Comparison of ENCODE assay signal across 28 cellular contexts in genomic region chr16:88015806-88016140, GRCh38.
"Had no signal": no experiment of that assay in that cellular context is flagged by ENCODE, and none has a peak within 500 bp of the region (broad histone marks: within the 10 kb centered on the region; RNA-seq: fewer than 3 reads in every experiment).

No MANE protein-coding gene starts in this region.

- ATAC-seq: activated CD4-positive, alpha-beta T cell treated with anti-CD3 and anti-CD28 coated beads for 36 hours; activated naive CD4-positive, alpha-beta T cell treated with anti-CD3 and anti-CD28 coated beads, Interleukin-2, amount 50 U/mL, for 72 hours; activated naive CD8-positive, alpha-beta T cell treated with anti-CD3 and anti-CD28 coated beads, Interleukin-2, amount 50 U/mL, for 24 hours; activated T-cell treated with anti-CD3 and anti-CD28 coated beads, Interleukin-2, amount 50 U/mL, for 72 hours; body of pancreas; Panc1; Right ventricle myocardium inferior; T-cell had no signal

- H3K27ac ChIP-seq: ascending aorta, body of pancreas, SK-N-MC, VCaP had no signal

- H3K9me3 ChIP-seq: ascending aorta, body of pancreas had no signal

- H3K27me3 Mint-ChIP-seq: activated CD4-positive, alpha-beta memory T cell treated with anti-CD3 and anti-CD28 coated beads, Interleukin-2, amount 10 ng/mL, durations not matched to agents 7 days and 5 days; activated CD4-positive, alpha-beta T cell treated with anti-CD3 and anti-CD28 coated beads for 36 hours; activated naive CD8-positive, alpha-beta T cell treated with anti-CD3 and anti-CD28 coated beads, Interleukin-2, amount 50 U/mL, for 24 hours; T-cell had no signal

- H3K4me3 ChIP-seq: ascending aorta, body of pancreas, SK-N-MC had no signal

- H3K27me3 ChIP-seq: ascending aorta, body of pancreas had no signal

- H3K4me1 ChIP-seq: ascending aorta, body of pancreas had no signal

- H3K4me1 Mint-ChIP-seq: activated CD4-positive, alpha-beta memory T cell treated with anti-CD3 and anti-CD28 coated beads, Interleukin-2, amount 10 ng/mL, durations not matched to agents 7 days and 5 days; activated CD4-positive, alpha-beta T cell treated with anti-CD3 and anti-CD28 coated beads for 36 hours; activated naive CD8-positive, alpha-beta T cell treated with anti-CD3 and anti-CD28 coated beads, Interleukin-2, amount 50 U/mL, for 24 hours had no signal

- H3K9me3 Mint-ChIP-seq: activated CD4-positive, alpha-beta memory T cell treated with anti-CD3 and anti-CD28 coated beads, Interleukin-2, amount 10 ng/mL, durations not matched to agents 7 days and 5 days; activated naive CD4-positive, alpha-beta T cell treated with anti-CD3 and anti-CD28 coated beads, Interleukin-2, amount 50 U/mL, for 72 hours; activated naive CD8-positive, alpha-beta T cell treated with anti-CD3 and anti-CD28 coated beads, Interleukin-2, amount 50 U/mL, for 24 hours; activated T-cell treated with anti-CD3 and anti-CD28 coated beads, Interleukin-2, amount 50 U/mL, for 72 hours; T-cell had no signal

- DNase-seq: activated CD4-positive, alpha-beta memory T cell treated with anti-CD3 and anti-CD28 coated beads, Interleukin-2, amount 10 ng/mL, durations not matched to agents 7 days and 5 days; activated CD4-positive, alpha-beta T cell treated with anti-CD3 and anti-CD28 coated beads for 36 hours; activated CD4-positive, alpha-beta T cell treated with anti-CD3 and anti-CD28 coated beads, Interleukin-2, amount 50 U/mL, for 1 hour; activated CD8-positive, alpha-beta memory T cell treated with anti-CD3 and anti-CD28 coated beads, Interleukin-2, amount 50 U/mL, for 4 hours; activated naive CD4-positive, alpha-beta T cell treated with Interleukin-2 at 50 U/mL for 16 hours; activated naive CD8-positive, alpha-beta T cell treated with anti-CD3 and anti-CD28 coated beads, Interleukin-2, amount 50 U/mL, for 24 hours; activated T-cell treated with anti-CD3 and anti-CD28 coated beads, Interleukin-2, amount 50 U/mL, for 72 hours; amniotic stem cell; body of pancreas; KBM-7; NCI-H1092; NCI-H1417; NCI-H1694; NCI-H2029; NCI-H2107; NCI-H2171 treated with DMSO at 0.1 percent for 48 hours; NCI-H226; NCI-H526 treated with DMSO at 0.1 percent for 48 hours; NCI-H82; OCI-M1; RPMI8226; T-cell had no signal

- H3K4me3 Mint-ChIP-seq: activated CD4-positive, alpha-beta memory T cell treated with anti-CD3 and anti-CD28 coated beads, Interleukin-2, amount 10 ng/mL, durations not matched to agents 7 days and 5 days; activated CD4-positive, alpha-beta T cell treated with anti-CD3 and anti-CD28 coated beads for 36 hours; activated naive CD8-positive, alpha-beta T cell treated with anti-CD3 and anti-CD28 coated beads, Interleukin-2, amount 50 U/mL, for 24 hours; activated T-cell treated with anti-CD3 and anti-CD28 coated beads, Interleukin-2, amount 50 U/mL, for 72 hours; T-cell had no signal

- H3K27ac Mint-ChIP-seq: activated CD4-positive, alpha-beta memory T cell treated with anti-CD3 and anti-CD28 coated beads, Interleukin-2, amount 10 ng/mL, durations not matched to agents 7 days and 5 days; activated CD4-positive, alpha-beta T cell treated with anti-CD3 and anti-CD28 coated beads for 36 hours; activated naive CD8-positive, alpha-beta T cell treated with anti-CD3 and anti-CD28 coated beads, Interleukin-2, amount 50 U/mL, for 24 hours; activated T-cell treated with anti-CD3 and anti-CD28 coated beads, Interleukin-2, amount 50 U/mL, for 72 hours; T-cell had no signal
